Comparison of ENCODE assay signal across 7 cellular contexts in genomic region chr3:136518102-136518501, GRCh38.
"Had no signal": no experiment of that assay in that cellular context is flagged by ENCODE, and none has a peak within 500 bp of the region (broad histone marks: within the 10 kb centered on the region; RNA-seq: fewer than 3 reads in every experiment).

No MANE protein-coding gene starts in this region.

- DNase-seq: GM23248, GOT3, H9, HCEC 1CT, IMR-90 had no signal

- FAIRE-seq: HTR-8/SVneo, K562 had no signal

- ATAC-seq: K562 had no signal
